8 cellular contexts compared by ENCODE assay signal in the genomic region with DNA sequence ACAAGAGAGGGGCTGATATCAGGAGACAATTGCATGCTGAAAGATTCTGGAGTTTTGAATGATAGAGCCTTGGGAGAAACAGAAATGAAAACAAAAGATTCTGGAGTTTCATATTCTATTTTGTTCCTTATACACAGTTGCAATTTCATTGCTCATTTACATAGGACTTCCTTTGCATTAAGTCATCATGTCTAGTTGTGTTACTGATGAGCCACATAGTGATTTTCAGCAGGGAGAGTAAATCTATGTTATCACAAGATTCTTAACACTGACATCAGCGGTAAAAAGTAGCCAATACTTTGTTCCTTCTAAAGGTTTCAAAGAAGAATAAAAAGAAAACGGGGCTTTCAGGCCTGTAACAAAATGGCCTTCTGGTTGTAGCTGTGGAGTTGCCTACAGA. TPM values are rescaled to one million over a fixed set of nuclear protein-coding genes. Genes with fewer than 3 reads are reported as not detected.
DNase-seq lines count a peak whose midpoint lies in the region; ATAC-seq, FAIRE-seq and TF ChIP-seq lines count a peak whose summit lies in the region.

No MANE protein-coding gene starts in this region.

- H3K36me3 Mint-ChIP-seq in naive thymus-derived CD8-positive, alpha-beta T cell, result peaks cover 0 to 4% (median 2%) of the 10 kb centered on the region in 3 donors

- POLR2A ChIA-PET in naive thymus-derived CD8-positive, alpha-beta T cell (lab: Charles Lee), result no interaction called here

- ATAC-seq in GM18867 (IDR thresholded peaks at IDR 0.05; ENCODE audit: unreplicated experiment) (peak; percentile 76), HG02763 (IDR thresholded peaks at IDR 0.05; ENCODE audit: unreplicated experiment) (peak; percentile 43)
- peak in 1 of 2 donors; percentile 64 for ATAC-seq in naive thymus-derived CD8-positive, alpha-beta T cell

- peaks cover 30 to 84% (median 79%) of the 10 kb centered on the region in 4 donors for H3K4me1 Mint-ChIP-seq in naive thymus-derived CD8-positive, alpha-beta T cell

- DNase-seq in naive thymus-derived CD8-positive, alpha-beta T cell, result no peak
- no peak for DNase-seq in stimulated activated CD4-positive, alpha-beta T cell treated with anti-CD3 and anti-CD28 coated beads, Interleukin-2, amount 100 ng/mL, for 24 hours
- DNase-seq in GM03348 (ENCODE audit: low spot score) (no peak), cardiac septum (ENCODE audit: low spot score) (no peak), frontal cortex (ENCODE audit: low spot score in 2 of 2) (no peak)

- intact Hi-C loops in cardiac septum (cut with DNase I), result no loop called here

- H3K27me3 Mint-ChIP-seq in naive thymus-derived CD8-positive, alpha-beta T cell, result no peaks in the 10 kb centered on the region

- no peak for FAIRE-seq in frontal cortex (lab: Jason Lieb, UNC)

- 0 out of 2 replicates have a peak, but pooled peaks have one; percentile 18 for TF ChIP-seq POLR2A in Raji (IDR thresholded peaks at IDR 0.05; ENCODE audit: insufficient read depth, low read depth, low read length)

- H3K9me3 Mint-ChIP-seq in naive thymus-derived CD8-positive, alpha-beta T cell, result no peaks in the 10 kb centered on the region

- H3K27ac Mint-ChIP-seq in naive thymus-derived CD8-positive, alpha-beta T cell, result peak overlapping the region in 8 of 10 donors; percentile 12 to 87 (median 47)

- peak overlapping the region in 8 of 10 donors; percentile 10 to 81 (median 49) for H3K4me3 Mint-ChIP-seq in naive thymus-derived CD8-positive, alpha-beta T cell

RNA-seq across cellular contexts. Expression of gene ADAM17, which starts 7.1 kb away (rescaled TPM):
- total RNA-seq in naive thymus-derived CD8-positive, alpha-beta T cell, result 10 to 100 TPM; 27.2 to 27.9 TPM
- 1 to 10 TPM; 6.9 to 7.8 (median 7.7) TPM for polyA plus RNA-seq in naive thymus-derived CD8-positive, alpha-beta T cell
- total RNA-seq in cardiac septum, result 18.9 TPM
- 33.8 TPM for total RNA-seq in frontal cortex
